16 cellular contexts compared by ENCODE assay signal in the genomic region with DNA sequence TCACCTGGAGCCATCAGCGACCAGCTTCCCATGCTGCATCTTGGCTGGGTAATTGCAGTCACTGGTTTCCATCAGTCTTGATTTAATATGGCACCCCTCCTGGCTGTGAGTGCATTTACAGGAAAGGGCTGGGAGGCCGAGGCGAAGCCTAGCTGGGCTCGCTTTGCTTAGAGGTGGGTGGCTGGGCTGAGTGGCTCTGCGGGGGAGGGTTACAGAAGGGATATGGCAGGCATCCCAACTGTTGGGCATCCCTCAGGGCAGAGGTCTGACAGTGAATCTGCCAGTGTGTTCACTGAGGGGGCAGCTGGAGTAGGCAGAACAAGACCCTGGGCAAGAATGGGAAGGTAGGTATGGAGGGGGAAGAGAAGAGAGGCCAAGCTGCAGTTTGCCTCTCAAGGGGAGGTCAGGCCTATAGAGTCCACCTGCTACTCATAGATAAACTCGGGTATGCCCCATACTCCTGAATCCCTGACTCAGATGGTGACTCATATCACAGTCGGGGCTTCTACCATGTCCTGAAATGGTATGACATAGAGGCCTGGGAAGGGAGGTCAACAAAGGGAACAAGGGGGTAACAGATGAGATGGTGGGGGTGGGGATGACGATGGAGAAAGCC.
DNase-seq lines count a peak whose midpoint lies in the region; ATAC-seq, FAIRE-seq and TF ChIP-seq lines count a peak whose summit lies in the region.
"Had no signal": no experiment of that assay in that cellular context is flagged by ENCODE, and none has a peak within 500 bp of the region (broad histone marks: within the 10 kb centered on the region; RNA-seq: fewer than 3 reads in every experiment).

No MANE protein-coding gene starts in this region.

- H3K9me1 ChIP-seq in endothelial cell of umbilical vein (replicated peaks; ENCODE audit: control insufficient read depth, extremely low read depth, insufficient read depth, low read length): no peaks in the 10 kb centered on the region

- H3K9ac ChIP-seq in HCT116 (ENCODE audit: low read length) (no peak overlapping the region), endothelial cell of umbilical vein (replicated peaks; ENCODE audit: extremely low read depth, insufficient read depth, low read length) (no peak overlapping the region), neuronal stem cell (ENCODE audit: low read depth, low read length, poor library complexity) (no peak overlapping the region)
- H3K9ac ChIP-seq: neural progenitor cell had no signal

- peak; percentile 40; the same call in 1 of the 2 replicates for ATAC-seq in HCT116
- no peak for ATAC-seq in HG03354 (IDR thresholded peaks at IDR 0.05; ENCODE audit: poor library complexity, severe bottlenecking, unreplicated experiment)
- ATAC-seq: activated CD8-positive, alpha-beta memory T cell treated with anti-CD3 and anti-CD28 coated beads, Interleukin-2, amount 10 ng/mL, durations not matched to agents 7 days and 5 days; gastrocnemius medialis had no signal

- H2AFZ ChIP-seq in HCT116 (ENCODE audit: low read depth, low read length, poor library complexity, severe bottlenecking): no peak overlapping the region
- H2AFZ ChIP-seq in endothelial cell of umbilical vein (ENCODE audit: low read depth, low read length): no peak overlapping the region
- H2AFZ ChIP-seq in neuronal stem cell (ENCODE audit: low read length): no peak overlapping the region
- H2AFZ ChIP-seq: neural progenitor cell had no signal

- H4K91ac ChIP-seq in neuronal stem cell (ENCODE audit: low read depth, low read length, poor library complexity): no peak overlapping the region

- H3K9me2 ChIP-seq in HCT116 (ENCODE audit: insufficient read depth): no peaks in the 10 kb centered on the region

- H2BK15ac ChIP-seq in neuronal stem cell (ENCODE audit: low read length): no peak overlapping the region

- no peak overlapping the region for H2AK5ac ChIP-seq in neuronal stem cell (ENCODE audit: low read depth, low read length)

- no peak overlapping the region for H4K8ac ChIP-seq in neuronal stem cell (ENCODE audit: low read depth, low read length)

- H3K4me1 ChIP-seq in HCT116 (ENCODE audit: control insufficient read depth in 1 of 2, insufficient read depth in 2 of 2, low read length in 2 of 2) (peaks cover 0 to 13% of the 10 kb centered on the region in 2 experiments; a peak in 1 of 4 replicates), endothelial cell of umbilical vein (ENCODE audit: control insufficient read depth, extremely low read depth, insufficient read depth, low read length) (no peaks in the 10 kb centered on the region), neuronal stem cell (ENCODE audit: control insufficient read depth in 2 of 2, insufficient read depth in 1 of 2, low read depth in 1 of 2, low read length in 2 of 2) (peaks cover 0 to 2% of the 10 kb centered on the region in 2 donors)
- H3K4me1 ChIP-seq: gastrocnemius medialis, testis had no signal

- no peak for DNase-seq in HCT116 (ENCODE audit: low read depth, low spot score)
- peak; percentile 72 for DNase-seq in RPMI7951 (ENCODE audit: low read depth)
- peak; percentile 45 for DNase-seq in endothelial cell of umbilical vein (ENCODE audit: low read depth, low spot score)
- DNase-seq in neuronal stem cell (ENCODE audit: low spot score): no peak
- no peak for DNase-seq in superior temporal gyrus (ENCODE audit: extremely low spot score)
- DNase-seq in NCI-H187 treated with DMSO at 0.1 percent for 48 hours (lab: John Stamatoyannopoulos, UW): no peak
- DNase-seq: activated CD8-positive, alpha-beta memory T cell treated with anti-CD3 and anti-CD28 coated beads, Interleukin-2, amount 10 ng/mL, durations not matched to agents 7 days and 5 days; gastrocnemius medialis; left cardiac atrium; NCI-H1092; NCI-H510A treated with DMSO at 0.1 percent for 48 hours; small intestine; testis had no signal

- H3K36me3 ChIP-seq in HCT116 (ENCODE audit: control insufficient read depth in 1 of 2, insufficient read depth in 2 of 2, low read length in 2 of 2) (0 out of 4 replicates have a peak, but pooled peaks cover 0 to 3% of the 10 kb centered on the region in 2 experiments), endothelial cell of umbilical vein (ENCODE audit: control insufficient read depth in 2 of 2, extremely low read depth in 1 of 2, insufficient read depth in 2 of 2, low read length in 2 of 2) (no peaks in the 10 kb centered on the region), neuronal stem cell (replicated peaks in 1 of 2; ENCODE audit: control insufficient read depth in 2 of 2, insufficient read depth in 2 of 2, low read length in 2 of 2) (peaks cover 0 to 7% of the 10 kb centered on the region in 2 donors)
- H3K36me3 ChIP-seq: neural progenitor cell had no signal

- no peaks in the 10 kb centered on the region for H3K27me3 ChIP-seq in HCT116 (ENCODE audit: insufficient read depth, low read length)
- no peaks in the 10 kb centered on the region for H3K27me3 ChIP-seq in endothelial cell of umbilical vein (ENCODE audit: control insufficient read depth in 2 of 2, insufficient read depth in 2 of 2, low read length in 2 of 2)
- H3K27me3 ChIP-seq in neuronal stem cell (ENCODE audit: control insufficient read depth in 3 of 3, insufficient read depth in 3 of 3, low read depth in 1 of 3, low read length in 3 of 3): no peaks in the 10 kb centered on the region
- H3K27me3 ChIP-seq: gastrocnemius medialis, neural progenitor cell, testis had no signal

- H2BK12ac ChIP-seq in neuronal stem cell (ENCODE audit: low read length): no peak overlapping the region

- POLR2A ChIA-PET in HCT116 (lab: Charles Lee) (no interaction called here), endothelial cell of umbilical vein (lab: Charles Lee) (no interaction called here)

- peak overlapping the region; percentile 63 for H3K14ac ChIP-seq in neuronal stem cell (ENCODE audit: low read length)

- no peaks in the 10 kb centered on the region for H4K20me1 ChIP-seq in HCT116 (ENCODE audit: insufficient read depth)
- no peaks in the 10 kb centered on the region for H4K20me1 ChIP-seq in endothelial cell of umbilical vein (replicated peaks; ENCODE audit: control insufficient read depth, extremely low read depth, insufficient read depth, low read length)

- TF ChIP-seq RAD21 in HCT116 (IDR thresholded peaks at IDR 0.05; ENCODE audit: low read depth): no peak

- no peak overlapping the region for H2BK120ac ChIP-seq in neuronal stem cell (ENCODE audit: low read depth, low read length)

- FAIRE-seq in endothelial cell of umbilical vein (lab: Jason Lieb, UNC): peak; percentile 26
- FAIRE-seq: small intestine, TTC549 had no signal

- H3K9me3 ChIP-seq in HCT116 (ENCODE audit: control insufficient read depth in 1 of 2, insufficient read depth in 1 of 2, low read depth in 1 of 2, low read length in 2 of 2) (no peaks in the 10 kb centered on the region), endothelial cell of umbilical vein (replicated peaks; ENCODE audit: control insufficient read depth, insufficient read depth, low read length) (no peaks in the 10 kb centered on the region), neuronal stem cell (replicated peaks in 1 of 2; ENCODE audit: control insufficient read depth in 2 of 2, insufficient read depth in 1 of 2, low read depth in 1 of 2, low read length in 2 of 2) (no peaks in the 10 kb centered on the region)
- H3K9me3 ChIP-seq: gastrocnemius medialis, testis had no signal

- CTCF ChIA-PET in HCT116 (lab: Charles Lee): interaction anchor here (0.6 kb wide), 1 partner anchor 195 kb away, joined by 3 read pairs; no protein-coding TSS in a partner anchor
- CTCF ChIA-PET in endothelial cell of umbilical vein (lab: Charles Lee): interaction anchor here (1.1 kb wide), 1 partner anchor 93 kb away, joined by 3 read pairs; no protein-coding TSS in a partner anchor

- no peak overlapping the region for H3K18ac ChIP-seq in neuronal stem cell (ENCODE audit: low read length)

- dilution Hi-C loops in endothelial cell of umbilical vein (cut with MboI; ENCODE audit: extremely low pct_ligation_motif_present, low sequenced_read_pairs): no loop called here

- H3K4ac ChIP-seq in neuronal stem cell (ENCODE audit: low read length): no peak overlapping the region

- RAD21 ChIA-PET in HCT116 (lab: Charles Lee; ENCODE audit: low non-redundant PET in 1 of 2, low total read pairs in 2 of 2, uncharacterized antibody in 2 of 2, unreplicated experiment in 2 of 2): no interaction called here

- H3K4me2 ChIP-seq in HCT116 (ENCODE audit: low read length) (no peak overlapping the region), endothelial cell of umbilical vein (ENCODE audit: insufficient read depth, low read length) (no peak overlapping the region), neuronal stem cell (ENCODE audit: insufficient read depth, low read length, poor library complexity, severe bottlenecking) (no peak overlapping the region)
- H3K4me2 ChIP-seq: neural progenitor cell had no signal

- TF ChIP-seq CTCF in HCT116 (IDR thresholded peaks at IDR 0.05 in 2 of 3, conservative IDR thresholded peaks at IDR 0.05 in 1 of 3; ENCODE audit: borderline replicate concordance in 1 of 3, insufficient read depth in 1 of 3, low read depth in 2 of 3, low read length in 2 of 3) (no peak), endothelial cell of umbilical vein (IDR thresholded peaks at IDR 0.05; ENCODE audit: extremely low read depth in 1 of 2, insufficient read depth in 1 of 2, low read depth in 1 of 2, low read length in 2 of 2) (no peak)

- no CpG with 5 or more reads among the region's 8 CpGs for WGBS in neuronal stem cell (ENCODE audit: extremely low coverage in 2 of 2, insufficient read length in 2 of 2, insufficient replicate concordance in 1 of 2), 2 donors

- BruUV-seq in HCT116 (replicated peaks; lab: Mats Ljungman, UMichigan): no TSS peak
- no TSS peak for BruUV-seq in endothelial cell of umbilical vein (replicated peaks; lab: Mats Ljungman, UMichigan)

- H3K23ac ChIP-seq in neuronal stem cell (ENCODE audit: low read depth, low read length, poor library complexity): no peak overlapping the region

- no peaks in the 10 kb centered on the region for H3K79me1 ChIP-seq in neuronal stem cell (ENCODE audit: low read depth, low read length)

- no peaks in the 10 kb centered on the region for H3K79me2 ChIP-seq in HCT116 (ENCODE audit: insufficient read depth, low read length)
- H3K79me2 ChIP-seq in endothelial cell of umbilical vein (ENCODE audit: control insufficient read depth, insufficient read depth, low read length): no peaks in the 10 kb centered on the region

- no peak overlapping the region for H3K27ac ChIP-seq in HCT116 (ENCODE audit: low read depth, low read length)
- H3K27ac ChIP-seq in endothelial cell of umbilical vein (ENCODE audit: insufficient read depth, low read depth, low read length): no peak overlapping the region
- no peak overlapping the region for H3K27ac ChIP-seq in neuronal stem cell (replicated peaks; ENCODE audit: low read length)
- H3K27ac ChIP-seq: gastrocnemius medialis, neural progenitor cell, testis had no signal

- intact Hi-C loops in HCT116 (cut with micrococcal nuclease): no loop called here
- intact Hi-C loops in endothelial cell of umbilical vein (cut with micrococcal nuclease): no loop called here

- no peak overlapping the region for H2BK5ac ChIP-seq in neuronal stem cell (ENCODE audit: low read length)

- H3K4me3 ChIP-seq in HCT116 (replicated peaks in 1 of 2; ENCODE audit: low read depth in 1 of 2, low read length in 2 of 2) (no peak overlapping the region), endothelial cell of umbilical vein (replicated peaks in 1 of 3; ENCODE audit: insufficient read depth in 1 of 3, low read depth in 1 of 3, low read length in 3 of 3) (no peak overlapping the region), neuronal stem cell (ENCODE audit: low read length in 2 of 2) (no peak overlapping the region)
- H3K4me3 ChIP-seq: gastrocnemius medialis, neural progenitor cell, testis had no signal

- no peak for TF ChIP-seq POLR2A in HCT116 (IDR thresholded peaks at IDR 0.05; ENCODE audit: borderline replicate concordance, extremely low read depth, insufficient read depth, insufficient read length)
- no peak for TF ChIP-seq POLR2A in endothelial cell of umbilical vein (IDR thresholded peaks at IDR 0.05; ENCODE audit: low read depth, low read length)

Comparison
In these comparisons a context has a peak if more than half of its experiments do, and no peak if none do; other contexts are left out.
1. DNase-seq: peak in RPMI7951 (single experiment) and endothelial cell of umbilical vein (single experiment); none in HCT116 (single experiment), neuronal stem cell (single experiment), superior temporal gyrus (single experiment) and NCI-H187 treated with DMSO at 0.1 percent for 48 hours (single experiment).